Comparison of ENCODE assay signal across 17 cellular contexts in genomic region chr4:99447513-99447912, GRCh38. TPM values are rescaled to one million over a fixed set of nuclear protein-coding genes. Genes with fewer than 3 reads are reported as not detected.
DNase-seq lines count a peak whose midpoint lies in the region; ATAC-seq and TF ChIP-seq lines count a peak whose summit lies in the region.
"Had no signal": no experiment of that assay in that cellular context is flagged by ENCODE, and none has a peak within 500 bp of the region (broad histone marks: within the 10 kb centered on the region; RNA-seq: fewer than 3 reads in every experiment).

No MANE protein-coding gene starts in this region.

- peak; percentile 8 for ATAC-seq in GM19023 (IDR thresholded peaks at IDR 0.05; ENCODE audit: unreplicated experiment)
- peak; percentile 14 for ATAC-seq in HG02642 (IDR thresholded peaks at IDR 0.05; ENCODE audit: poor library complexity, unreplicated experiment)
- no peak for ATAC-seq in T-helper 17 cell
- no peak for ATAC-seq in upper lobe of left lung (ENCODE audit: low FRiP score in 2 of 2)
- no peak for ATAC-seq in GM19324 (IDR thresholded peaks at IDR 0.05; ENCODE audit: low FRiP score, unreplicated experiment)
- ATAC-seq: right cardiac atrium had no signal

- WGBS in upper lobe of left lung, 2 donors = 96 to 97% methylated on average over 3 of the region's 3 CpGs

- TF ChIP-seq POLR2A in upper lobe of left lung (IDR thresholded peaks at IDR 0.05) = no peak

- peak overlapping the region; percentile 17 for H3K4me3 Mint-ChIP-seq in neural crest cell
- H3K4me3 Mint-ChIP-seq in T-helper 17 cell = no peak overlapping the region

- H3K9me3 ChIP-seq in HUES6 (ENCODE audit: control insufficient read depth, insufficient read depth, low read depth, low read length) = peaks cover 11% of the 10 kb centered on the region
- no peaks in the 10 kb centered on the region for H3K9me3 ChIP-seq in T-helper 17 cell (ENCODE audit: control insufficient read depth, low read length, poor library complexity, severe bottlenecking)
- peaks cover 0 to 4% (median 1%) of the 10 kb centered on the region in 4 donors for H3K9me3 ChIP-seq in upper lobe of left lung

- TF ChIP-seq CTCF in neural crest cell (conservative IDR thresholded peaks at IDR 0.05) (no peak), upper lobe of left lung (IDR thresholded peaks at IDR 0.05) (no peak)

- H3K9ac ChIP-seq in HUES6 (ENCODE audit: low read length) = no peak overlapping the region

- H3K27ac ChIP-seq in HUES6 (ENCODE audit: low read depth, low read length) = peak overlapping the region; percentile 68; the same call in 1 of the 2 replicates
- H3K27ac ChIP-seq in upper lobe of left lung = no peak overlapping the region
- H3K27ac ChIP-seq: hepatocyte had no signal

- no peaks in the 10 kb centered on the region for H3K36me3 ChIP-seq in HUES6 (ENCODE audit: control insufficient read depth, insufficient read depth, low read length)
- no peaks in the 10 kb centered on the region for H3K36me3 ChIP-seq in upper lobe of left lung

- no peak overlapping the region for H3K4me3 ChIP-seq in HUES6 (ENCODE audit: low read depth, low read length)
- no peak overlapping the region for H3K4me3 ChIP-seq in upper lobe of left lung
- H3K4me3 ChIP-seq: hepatocyte had no signal

- peaks cover 16% of the 10 kb centered on the region for H3K9me3 Mint-ChIP-seq in neural crest cell

- TF ChIP-seq EP300 in upper lobe of left lung (IDR thresholded peaks at IDR 0.05) = no peak

- H3K4me1 Mint-ChIP-seq in neural crest cell = peaks cover 22% of the 10 kb centered on the region
- no peaks in the 10 kb centered on the region for H3K4me1 Mint-ChIP-seq in T-helper 17 cell

- no peaks in the 10 kb centered on the region for H3K4me1 ChIP-seq in HUES6 (ENCODE audit: control insufficient read depth, insufficient read depth, low read length)
- H3K4me1 ChIP-seq in upper lobe of left lung = no peaks in the 10 kb centered on the region

- H3K27me3 Mint-ChIP-seq in neural crest cell (ENCODE audit: low read depth) (no peaks in the 10 kb centered on the region), T-helper 17 cell (no peaks in the 10 kb centered on the region)

- H3K27me3 ChIP-seq in HUES6 (ENCODE audit: control insufficient read depth, insufficient read depth, low read length) (no peaks in the 10 kb centered on the region), upper lobe of left lung (no peaks in the 10 kb centered on the region)
- H3K27me3 ChIP-seq: hepatocyte had no signal

- DNase-seq in neural crest cell (ENCODE audit: low read depth, low spot score) = no peak
- no peak for DNase-seq in T-helper 17 cell
- DNase-seq in NCI-H446 (lab: John Stamatoyannopoulos, UW) = no peak
- no peak for DNase-seq in upper lobe of left lung
- DNase-seq: activated CD8-positive, alpha-beta memory T cell treated with anti-CD3 and anti-CD28 coated beads, Interleukin-2, amount 50 U/mL, for 4 hours; midbrain; NCI-H2029 treated with DMSO at 0.1 percent for 48 hours; right cardiac atrium; T1000 had no signal

- peaks cover 20% of the 10 kb centered on the region for H3K36me3 Mint-ChIP-seq in neural crest cell (ENCODE audit: low read depth)
- H3K36me3 Mint-ChIP-seq in T-helper 17 cell (ENCODE audit: low read depth) = no peaks in the 10 kb centered on the region

- peak overlapping the region; percentile 96 for H3K27ac Mint-ChIP-seq in neural crest cell (ENCODE audit: unreplicated experiment)
- no peak overlapping the region for H3K27ac Mint-ChIP-seq in T-helper 17 cell

RNA-seq across cellular contexts. Expression of gene ADH7, which starts 12.4 kb away (rescaled TPM):
- total RNA-seq in neural crest cell (not detected in 2 replicates), T-helper 17 cell (not detected), upper lobe of left lung (1 to 10 TPM in 1 of 6 donors, under 1 TPM in 2, not detected in 3; 0.15 to 9.2 (median 0.30) TPM)
- total RNA-seq: hepatocyte, IMR-90, right cardiac atrium, RPMI7951, urinary bladder had no signal

Comparison
In these comparisons a context has a peak if more than half of its experiments do, and no peak if none do; other contexts are left out.
1. ATAC-seq: peak in GM19023 (single experiment) and HG02642 (single experiment); none in T-helper 17 cell (single experiment), upper lobe of left lung (0 of 2) and GM19324 (single experiment).